8 cellular contexts compared by ENCODE assay signal in the genomic region with DNA sequence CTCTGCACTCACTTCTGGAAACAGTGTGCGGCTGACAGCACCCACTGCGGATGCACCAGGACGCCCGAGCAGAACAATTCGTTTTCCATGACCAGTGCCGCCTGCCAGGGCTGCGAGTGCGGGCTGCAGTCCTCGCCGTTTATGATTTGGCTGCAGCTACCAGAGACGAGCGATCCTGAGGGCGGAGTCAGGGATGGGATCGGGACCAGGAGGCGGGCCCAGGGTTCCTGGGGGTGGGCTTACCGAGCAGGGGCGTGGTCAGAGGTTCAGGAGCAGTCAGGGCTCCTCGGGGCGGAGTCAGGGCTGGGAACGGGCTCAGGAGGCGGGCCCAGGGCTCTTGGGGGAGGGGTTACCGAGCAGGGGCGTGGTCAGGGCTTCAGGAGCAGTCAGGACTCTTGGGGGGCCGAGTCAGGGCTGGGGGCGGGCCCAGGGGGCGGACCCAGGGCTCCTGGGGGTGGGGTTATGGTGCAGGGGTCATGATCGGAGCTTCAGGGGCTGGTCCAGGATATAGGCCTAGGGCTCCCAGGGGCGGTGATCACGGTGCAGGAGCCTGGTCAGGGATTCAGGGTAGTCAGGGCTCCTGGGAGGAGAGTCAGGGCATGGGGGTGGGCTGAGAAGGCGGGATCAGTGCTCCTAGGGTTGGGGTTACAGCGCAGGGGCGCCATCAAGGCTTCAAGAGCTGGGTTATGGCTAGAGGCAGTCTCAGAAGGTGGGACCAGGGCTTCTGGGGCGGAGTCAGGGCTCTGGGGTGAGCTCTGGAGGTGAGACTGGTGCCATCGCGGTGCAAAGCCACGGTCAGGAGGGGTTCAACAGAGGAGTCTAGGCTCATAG. TPM values are rescaled to one million over a fixed set of nuclear protein-coding genes. Genes with fewer than 3 reads are reported as not detected.
DNase-seq lines count a peak whose midpoint lies in the region; ATAC-seq and TF ChIP-seq lines count a peak whose summit lies in the region.

No MANE protein-coding gene starts in this region.

- peak overlapping the region; percentile 73 for H3K4me3 Mint-ChIP-seq in type B pancreatic cell

- H3K4me1 Mint-ChIP-seq in type B pancreatic cell (ENCODE audit: unreplicated experiment) = peaks cover 6% of the 10 kb centered on the region

- H3K9me3 Mint-ChIP-seq in type B pancreatic cell = no peaks in the 10 kb centered on the region

- peaks cover 14% of the 10 kb centered on the region for H3K27me3 Mint-ChIP-seq in type B pancreatic cell

- DNase-seq in 8988T = peak; percentile 33
- peak; percentile 94 for DNase-seq in GM13976 (ENCODE audit: low spot score)
- DNase-seq in NCI-H1048 (lab: John Stamatoyannopoulos, UW) = peak; percentile 53
- DNase-seq in activated T-cell treated with anti-CD3 and anti-CD28 coated beads for 48 hours (ENCODE audit: low read depth) = peak; percentile 39
- DNase-seq in kidney tubule cell (ENCODE audit: low spot score) = peak; percentile 30
- DNase-seq in type B pancreatic cell (ENCODE audit: extremely low spot score, unreplicated experiment) = peak; percentile 76

- no peaks in the 10 kb centered on the region for H3K36me3 Mint-ChIP-seq in type B pancreatic cell

- ATAC-seq in HG03378 (IDR thresholded peaks at IDR 0.05; ENCODE audit: unreplicated experiment) (no peak), GM18517 (IDR thresholded peaks at IDR 0.05; ENCODE audit: unreplicated experiment) (no peak)

- in situ Hi-C loops in GM13976 (cut with MboI; ENCODE audit: low sequenced_read_pairs, unreplicated experiment) = loop anchor here (10.0 kb wide), 1 partner anchor 115 kb away; the partner anchor contains the start of gene ACP4

- no peak for TF ChIP-seq CTCF in GM13976 (IDR thresholded peaks at IDR 0.05; ENCODE audit: borderline replicate concordance, control extremely low read depth, extremely low read depth, insufficient read depth, missing control alignments)
- TF ChIP-seq CTCF in type B pancreatic cell (conservative IDR thresholded peaks at IDR 0.05) = no peak

- no peak overlapping the region for H3K27ac Mint-ChIP-seq in type B pancreatic cell

RNA-seq across cellular contexts. Expression of gene KLK4, which starts 1.7 kb away (rescaled TPM):
- 0.46 TPM in 1 of 2 replicates, not detected in the other for total RNA-seq in type B pancreatic cell (ENCODE audit: low replicate concordance)

RNA-seq across cellular contexts. Expression of gene KLK2, which starts 36.2 kb away (rescaled TPM):
- total RNA-seq in type B pancreatic cell (ENCODE audit: low replicate concordance) = 0.43 TPM in 1 of 2 replicates, not detected in the other

RNA-seq across cellular contexts. Expression of gene KLK5, which starts 43.4 kb away (rescaled TPM):
- total RNA-seq in type B pancreatic cell (ENCODE audit: low replicate concordance) = not detected in 2 replicates

RNA-seq across cellular contexts. Expression of gene KLK3, which starts 54.7 kb away (rescaled TPM):
- total RNA-seq in type B pancreatic cell (ENCODE audit: low replicate concordance) = not detected in 2 replicates

RNA-seq across cellular contexts. Expression of gene KLK6, which starts 59.9 kb away (rescaled TPM):
- total RNA-seq in type B pancreatic cell (ENCODE audit: low replicate concordance) = 5.0 and 5.5 TPM in 2 replicates

Comparison
In these comparisons a context has a peak if more than half of its experiments do, and no peak if none do; other contexts are left out.
1. DNase-seq: peak in every context shown above with its lines; median percentile 94 in GM13976; 76 in type B pancreatic cell; 53 in NCI-H1048; 39 in activated T-cell treated with anti-CD3 and anti-CD28 coated beads for 48 hours; 33 in 8988T; 30 in kidney tubule cell.